Comparison of ENCODE assay signal across 19 cellular contexts in the genomic region with DNA sequence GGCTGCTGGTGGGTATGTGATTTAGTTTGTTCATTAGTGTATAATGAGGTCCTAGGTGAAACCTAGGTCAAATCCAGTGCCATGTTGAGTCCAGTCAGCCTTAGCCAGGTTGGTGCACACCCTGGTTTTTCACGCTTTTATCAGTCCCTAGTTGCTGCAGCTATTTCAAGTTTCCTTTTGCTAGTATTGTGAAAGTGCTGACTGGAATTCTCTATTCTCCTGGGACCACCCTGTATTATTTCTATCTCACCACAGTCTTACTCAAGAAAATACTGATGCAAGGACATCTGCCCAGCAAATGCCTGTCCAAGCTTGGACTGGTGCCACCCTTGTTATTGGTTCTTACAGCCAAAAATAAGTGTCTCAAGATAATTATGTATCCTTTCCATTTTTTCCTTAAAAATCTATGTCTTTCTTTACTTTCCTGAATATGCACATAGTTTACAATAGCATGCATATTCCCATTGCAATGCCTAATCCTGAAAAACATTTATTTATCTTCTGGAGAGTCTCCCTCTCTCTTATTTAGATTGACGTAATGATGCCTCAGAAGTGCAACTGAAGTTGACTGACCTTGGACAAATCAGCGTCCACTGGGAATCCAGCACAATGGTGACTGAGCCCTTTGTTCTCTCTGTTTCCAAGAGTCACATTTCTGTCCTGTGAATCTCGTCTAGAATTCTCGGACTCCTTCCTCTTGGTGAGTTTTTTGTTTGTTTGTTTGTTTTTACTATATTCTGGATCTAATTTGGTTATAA.
A peak's percentile ranks its signal among the peaks of the same experiment; 100 is the strongest.
DNase-seq lines count a peak whose midpoint lies in the region; ATAC-seq and TF ChIP-seq lines count a peak whose summit lies in the region.
"Had no signal": no experiment of that assay in that cellular context is flagged by ENCODE, and none has a peak within 500 bp of the region (broad histone marks: within the 10 kb centered on the region; RNA-seq: fewer than 3 reads in every experiment).

No MANE protein-coding gene starts in this region.

- H3K9ac ChIP-seq in BLaER1 treated with 17β-estradiol and CSF1 and Interleukin-3, amounts not matched to agents 10 nM and 100 nM = no peak overlapping the region
- no peak overlapping the region for H3K9ac ChIP-seq in PC-3 (ENCODE audit: low read length)

- H3K4me2 ChIP-seq in BLaER1 treated with 17β-estradiol and CSF1 and Interleukin-3, amounts not matched to agents 10 nM and 100 nM = peak overlapping the region in 7 of 11 experiments; percentile 1 to 58 (median 41); a peak in 10 of 22 replicates
- peak overlapping the region; percentile 20; the same call in 1 of the 2 replicates for H3K4me2 ChIP-seq in PC-3 (ENCODE audit: low read length)
- H3K4me2 ChIP-seq: hepatocyte had no signal

- H3K4me1 ChIP-seq in BLaER1 treated with 17β-estradiol and CSF1 and Interleukin-3, amounts not matched to agents 10 nM and 100 nM = peaks cover 0 to 13% (median 7%) of the 10 kb centered on the region in 10 experiments; a peak in 13 of 20 replicates
- H3K4me1 ChIP-seq in PC-3 (ENCODE audit: insufficient read depth, low read length) = no peaks in the 10 kb centered on the region
- H3K4me1 ChIP-seq in psoas muscle = no peaks in the 10 kb centered on the region
- H3K4me1 ChIP-seq: sigmoid colon, tibial artery had no signal

- no peaks in the 10 kb centered on the region for H3K79me2 ChIP-seq in PC-3 (ENCODE audit: low read length)
- H3K79me2 ChIP-seq: hepatocyte had no signal

- DNase-seq in PC-3 (no peak), head of caudate nucleus (peak in 29 of 42 donors; percentile 4 to 68 (median 31)), psoas muscle (peak; percentile 22 to 73), DMS114 treated with DMSO at 0.1 percent for 48 hours (lab: John Stamatoyannopoulos, UW; ENCODE audit: unreplicated experiment) (no peak), NCI-H2029 treated with DMSO at 0.1 percent for 48 hours (lab: John Stamatoyannopoulos, UW) (no peak)
- DNase-seq: activated CD4-positive, alpha-beta T cell treated with anti-CD3 and anti-CD28 coated beads for 48 hours; CD4-positive, alpha-beta memory T cell; DND-41; HCEC 1CT; NCI-H526 treated with DMSO at 0.1 percent for 48 hours; SHP77; sigmoid colon; stimulated activated naive B cell treated with anti-CD40 and anti-IgM and Interleukin-4, amounts not matched to agents 10 μg/mL and 1 μg/mL and 100 μg/mL, for 72 hours; T-helper 1 cell had no signal

- H3K9me3 ChIP-seq in BLaER1 treated with 17β-estradiol and CSF1 and Interleukin-3, amounts not matched to agents 10 nM and 100 nM (replicated peaks in 1 of 11) = no peaks in the 10 kb centered on the region
- H3K9me3 ChIP-seq in PC-3 (ENCODE audit: low read length) (no peaks in the 10 kb centered on the region), psoas muscle (no peaks in the 10 kb centered on the region)

- H3K27ac ChIP-seq in BLaER1 treated with 17β-estradiol and CSF1 and Interleukin-3, amounts not matched to agents 10 nM and 100 nM = no peak overlapping the region; a peak in 1 of 22 replicates
- H3K27ac ChIP-seq in PC-3 (ENCODE audit: low read length) (no peak overlapping the region), psoas muscle (no peak overlapping the region)
- H3K27ac ChIP-seq: hepatocyte, sigmoid colon, tibial artery had no signal

- CTCF ChIA-PET in PC-3 (lab: Charles Lee) = no interaction called here

- H3F3A ChIP-seq in PC-3 (ENCODE audit: low read length, unreplicated experiment) = no peaks in the 10 kb centered on the region

- H3K36me3 ChIP-seq in BLaER1 treated with 17β-estradiol and CSF1 and Interleukin-3, amounts not matched to agents 10 nM and 100 nM = no peaks in the 10 kb centered on the region
- H3K36me3 ChIP-seq in PC-3 (ENCODE audit: low read depth, low read length) (no peaks in the 10 kb centered on the region), psoas muscle (ENCODE audit: insufficient read depth in 1 of 2, low read depth in 1 of 2) (no peaks in the 10 kb centered on the region)
- H3K36me3 ChIP-seq: sigmoid colon, tibial artery had no signal

- H3K27me3 ChIP-seq in BLaER1 treated with 17β-estradiol and CSF1 and Interleukin-3, amounts not matched to agents 10 nM and 100 nM = no peaks in the 10 kb centered on the region
- H3K27me3 ChIP-seq in PC-3 (ENCODE audit: low read length) (no peaks in the 10 kb centered on the region), psoas muscle (ENCODE audit: insufficient read depth in 3 of 3, low read length in 2 of 3) (no peaks in the 10 kb centered on the region)
- H3K27me3 ChIP-seq: hepatocyte, sigmoid colon, tibial artery had no signal

- no peaks in the 10 kb centered on the region for H3K9me2 ChIP-seq in PC-3 (replicated peaks; ENCODE audit: low read length)

- H2AFZ ChIP-seq in PC-3 (ENCODE audit: low read length) = peak overlapping the region; percentile 57; the same call in 1 of the 2 replicates
- H2AFZ ChIP-seq: hepatocyte had no signal

- intact Hi-C loops in PC-3 (cut with micrococcal nuclease) (no loop called here), head of caudate nucleus (cut with DNase I) (no loop called here), psoas muscle (cut with DNase I) (no loop called here)

- no peaks in the 10 kb centered on the region for H4K20me1 ChIP-seq in BLaER1 treated with 17β-estradiol and CSF1 and Interleukin-3, amounts not matched to agents 10 nM and 100 nM
- H4K20me1 ChIP-seq in PC-3 (ENCODE audit: low read length) = no peaks in the 10 kb centered on the region

- 67 to 70% (median 68%) methylated on average over 5 of the region's 5 CpGs for WGBS in psoas muscle, 3 donors

- no peak for ATAC-seq in PC-3
- peak in 2 of 4 donors; percentile 27 to 74 for ATAC-seq in psoas muscle
- no peak for ATAC-seq in GM18519 (IDR thresholded peaks at IDR 0.05; ENCODE audit: low FRiP score, unreplicated experiment)
- ATAC-seq in GM21576 (IDR thresholded peaks at IDR 0.05; ENCODE audit: unreplicated experiment) = no peak
- ATAC-seq: stimulated activated naive B cell treated with anti-CD40 and anti-IgM and Interleukin-4, amounts not matched to agents 10 μg/mL and 1 μg/mL and 100 μg/mL, for 72 hours had no signal

- TF ChIP-seq CTCF in PC-3 (conservative IDR thresholded peaks at IDR 0.05; ENCODE audit: low read depth, low read length) (no peak), psoas muscle (IDR thresholded peaks at IDR 0.05) (no peak)

- POLR2A ChIA-PET in PC-3 (lab: Charles Lee; ENCODE audit: unreplicated experiment) = no interaction called here

- no TSS peak for BruUV-seq in PC-3 (replicated peaks; lab: Mats Ljungman, UMichigan)

- H3K4me3 ChIP-seq in BLaER1 treated with 17β-estradiol and CSF1 and Interleukin-3, amounts not matched to agents 10 nM and 100 nM = no peak overlapping the region
- H3K4me3 ChIP-seq in PC-3 (ENCODE audit: low read length) (peak overlapping the region; percentile 13; the same call in 1 of the 2 replicates), psoas muscle (peak overlapping the region; percentile 27)
- H3K4me3 ChIP-seq: hepatocyte, sigmoid colon, tibial artery had no signal

Comparison
In these comparisons a context has a peak if more than half of its experiments do, and no peak if none do; other contexts are left out.
1. H3K4me3 ChIP-seq: peak in PC-3 (single experiment) and psoas muscle (single experiment); none in BLaER1 treated with 17β-estradiol and CSF1 and Interleukin-3, amounts not matched to agents 10 nM and 100 nM (0 of 10).
2. DNase-seq: peak in head of caudate nucleus (29 of 42) and psoas muscle (2 of 2); none in PC-3 (single experiment), DMS114 treated with DMSO at 0.1 percent for 48 hours (single experiment) and NCI-H2029 treated with DMSO at 0.1 percent for 48 hours (single experiment).